ENCODE assay signal across 8 cellular contexts in genomic region chr15:98648654-98649537, GRCh38. TPM values are rescaled to one million over a fixed set of nuclear protein-coding genes. Genes with fewer than 3 reads are reported as not detected.
DNase-seq lines count a peak whose midpoint lies in the region; FAIRE-seq and TF ChIP-seq lines count a peak whose summit lies in the region.

No MANE protein-coding gene starts in this region.

- no peaks in the 10 kb centered on the region for H3K36me3 ChIP-seq in MM.1S (replicated peaks; ENCODE audit: insufficient read depth, low read length)
- no peaks in the 10 kb centered on the region for H3K36me3 ChIP-seq in esophagus (ENCODE audit: control insufficient read depth in 2 of 2, insufficient read depth in 2 of 2, low read length in 1 of 2)
- no peaks in the 10 kb centered on the region for H3K36me3 ChIP-seq in mucosa of stomach (ENCODE audit: control insufficient read depth, insufficient read depth, low read length)
- no peaks in the 10 kb centered on the region for H3K36me3 ChIP-seq in testis (ENCODE audit: low read depth, missing control alignments)

- peak overlapping the region; percentile 78 for H2AFZ ChIP-seq in MM.1S (ENCODE audit: low read length)

- peak overlapping the region; percentile 79; the same call in 1 of the 2 replicates for H3K4me2 ChIP-seq in MM.1S (ENCODE audit: low read depth, low read length)

- H3K4me1 ChIP-seq in MM.1S (ENCODE audit: low read length), result peaks cover 18% of the 10 kb centered on the region
- no peaks in the 10 kb centered on the region for H3K4me1 ChIP-seq in esophagus (ENCODE audit: control insufficient read depth in 2 of 2, insufficient read depth in 2 of 2, low read length in 1 of 2)
- H3K4me1 ChIP-seq in mucosa of stomach (ENCODE audit: control insufficient read depth, insufficient read depth, low read length), result peaks cover 5% of the 10 kb centered on the region
- peaks cover 7% of the 10 kb centered on the region for H3K4me1 ChIP-seq in testis

- H3K9me3 ChIP-seq in MM.1S (replicated peaks; ENCODE audit: insufficient read depth, low read length), result no peaks in the 10 kb centered on the region
- no peaks in the 10 kb centered on the region for H3K9me3 ChIP-seq in esophagus (ENCODE audit: control insufficient read depth in 2 of 2, insufficient read depth in 1 of 2, low read depth in 1 of 2, low read length in 1 of 2)
- no peaks in the 10 kb centered on the region for H3K9me3 ChIP-seq in mucosa of stomach (ENCODE audit: control insufficient read depth, low read length)
- H3K9me3 ChIP-seq in testis, result no peaks in the 10 kb centered on the region

- TF ChIP-seq CTCF in GM12874 (IDR thresholded peaks at IDR 0.05; ENCODE audit: insufficient read depth, low read depth, low read length), result 0 out of 2 replicates have a peak, but pooled peaks have one; percentile 13
- no peak for TF ChIP-seq CTCF in MM.1S (IDR thresholded peaks at IDR 0.05; ENCODE audit: low read length)
- TF ChIP-seq CTCF in testis (IDR thresholded peaks at IDR 0.05), result no peak

- 0 to 1% methylated on average over 69 to 122 of the region's 122 CpGs for WGBS in esophagus, 2 donors
- 1% methylated on average over 53 to 102 of the region's 122 CpGs for WGBS in testis, 2 donors

- H3K27ac ChIP-seq in MM.1S (ENCODE audit: low read length) (peak overlapping the region; percentile 57; the same call in 1 of the 2 replicates), esophagus (ENCODE audit: low read depth in 2 of 2, low read length in 1 of 2) (peak overlapping the region; percentile 96 to 98), testis (peak overlapping the region; percentile 93 to 94)

- FAIRE-seq in GM12892 (lab: Jason Lieb, UNC), result no peak

- no peaks in the 10 kb centered on the region for H3K27me3 ChIP-seq in MM.1S (replicated peaks; ENCODE audit: insufficient read depth, low read length)
- no peaks in the 10 kb centered on the region for H3K27me3 ChIP-seq in esophagus (ENCODE audit: control insufficient read depth in 1 of 2, insufficient read depth in 2 of 2, low read length in 2 of 2)
- H3K27me3 ChIP-seq in mucosa of stomach (ENCODE audit: control insufficient read depth, insufficient read depth, low read length), result peaks cover 38% of the 10 kb centered on the region
- no peaks in the 10 kb centered on the region for H3K27me3 ChIP-seq in testis

- H3K9ac ChIP-seq in MM.1S (ENCODE audit: low read length) (peak overlapping the region; percentile 74), mucosa of stomach (ENCODE audit: low read length) (peak overlapping the region; percentile 77)

- H3F3A ChIP-seq in MM.1S (ENCODE audit: insufficient read depth, low read length), result peaks cover 6% of the 10 kb centered on the region

- H3K79me2 ChIP-seq in MM.1S (ENCODE audit: low read length), result peaks cover 46% of the 10 kb centered on the region

- intact Hi-C loops in testis (cut with DNase I; ENCODE audit: low total_unique reads), result loop anchor here (5.0 kb wide), 1 partner anchor 408 kb away; no protein-coding TSS in a partner anchor

- H3K4me3 ChIP-seq in MM.1S (ENCODE audit: low read length) (peak overlapping the region; percentile 77), esophagus (ENCODE audit: low read depth in 1 of 2, low read length in 2 of 2) (peak overlapping the region; percentile 65 to 93), mucosa of stomach (ENCODE audit: low read length) (peak overlapping the region; percentile 73), testis (peak overlapping the region; percentile 70 to 78)

- H3K9me2 ChIP-seq in MM.1S (replicated peaks; ENCODE audit: insufficient read depth, low read length), result no peaks in the 10 kb centered on the region

- TF ChIP-seq POLR2A in testis (IDR thresholded peaks at IDR 0.05) (no peak), GM12892 (IDR thresholded peaks at IDR 0.05; ENCODE audit: low read depth, low read length) (no peak)

- peak; percentile 51 for DNase-seq in HCEC 1CT
- DNase-seq in MM.1S, result peak; percentile 59
- DNase-seq in activated CD8-positive, alpha-beta memory T cell treated with anti-CD3 and anti-CD28 coated beads, Interleukin-2, amount 50 U/mL, for 48 hours, result peak; percentile 75
- DNase-seq in testis, result peak; percentile 62
- no peak for DNase-seq in GM12892 (ENCODE audit: insufficient read length)

- peaks cover 13% of the 10 kb centered on the region; the same call in 1 of the 2 replicates for H4K20me1 ChIP-seq in MM.1S (ENCODE audit: insufficient read depth, low read length)

RNA-seq across cellular contexts. Expression of gene IGF1R, which starts 0.6 kb away (rescaled TPM):
- polyA plus RNA-seq in esophagus, result 1 to 10 TPM; 4.1 to 4.4 TPM
- total RNA-seq in testis, result 100 to 1,000 TPM; 157 to 172 TPM
- polyA plus RNA-seq in testis (ENCODE audit: insufficient read depth, low read depth, low replicate concordance), result 25.8 TPM
- 1.7 TPM for polyA plus RNA-seq in GM12892 (2012; ENCODE audit: missing spikeins)
